ENCODE assay signal across 1 cellular context in the genomic region with DNA sequence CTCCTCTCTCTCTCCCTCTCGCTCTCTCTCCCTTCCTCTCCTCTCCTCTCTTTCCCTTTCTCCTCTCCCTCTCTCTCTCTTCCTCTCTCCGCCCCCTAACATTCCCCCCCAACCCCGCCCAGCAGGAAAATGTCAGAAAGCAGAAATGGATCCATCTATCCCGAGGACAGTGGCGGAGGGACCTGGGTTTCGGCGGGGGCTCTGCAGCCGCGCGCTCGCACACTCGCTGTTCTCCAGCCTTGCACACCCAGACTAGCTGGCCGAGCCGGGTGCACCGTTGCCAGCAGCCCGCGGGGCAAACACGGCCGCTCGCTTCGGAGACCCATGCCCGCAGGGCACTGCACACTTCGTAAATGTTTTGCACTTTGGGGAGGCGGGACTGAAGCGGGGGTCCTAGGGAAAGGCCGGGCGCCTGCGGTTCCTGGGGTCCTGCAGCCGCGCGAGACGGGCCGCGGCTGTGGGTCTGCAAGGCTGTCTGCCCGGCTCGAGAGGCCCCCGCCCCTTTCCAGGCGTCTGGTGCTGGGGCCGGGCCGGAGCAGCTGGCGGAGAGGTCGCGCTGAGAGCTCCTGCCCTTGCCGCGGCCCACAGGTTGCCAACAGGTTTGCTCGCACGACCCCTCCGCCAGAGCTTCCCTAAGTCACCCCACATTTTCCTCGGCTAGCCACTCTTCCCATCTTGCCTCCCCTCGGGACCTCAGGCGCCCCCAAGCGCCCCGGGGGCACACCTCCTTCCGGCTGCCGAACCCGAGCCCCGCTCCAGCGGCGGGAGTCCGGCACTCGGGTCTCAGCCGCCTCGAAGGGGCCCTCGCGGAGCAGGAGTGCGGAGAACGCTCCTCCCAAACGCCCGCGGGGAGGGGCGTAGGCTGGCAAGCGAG.
A peak's percentile ranks its signal among the peaks of the same experiment; 100 is the strongest.
TF ChIP-seq lines count a peak whose summit lies in the region.

No MANE protein-coding gene starts in this region.

TF ChIP-seq in HepG2, 621 proteins besides CTCF, POLR2A, EP300 and RAD21 (continued from another document and continues in another):
- TF ChIP-seq, protein P1, sequence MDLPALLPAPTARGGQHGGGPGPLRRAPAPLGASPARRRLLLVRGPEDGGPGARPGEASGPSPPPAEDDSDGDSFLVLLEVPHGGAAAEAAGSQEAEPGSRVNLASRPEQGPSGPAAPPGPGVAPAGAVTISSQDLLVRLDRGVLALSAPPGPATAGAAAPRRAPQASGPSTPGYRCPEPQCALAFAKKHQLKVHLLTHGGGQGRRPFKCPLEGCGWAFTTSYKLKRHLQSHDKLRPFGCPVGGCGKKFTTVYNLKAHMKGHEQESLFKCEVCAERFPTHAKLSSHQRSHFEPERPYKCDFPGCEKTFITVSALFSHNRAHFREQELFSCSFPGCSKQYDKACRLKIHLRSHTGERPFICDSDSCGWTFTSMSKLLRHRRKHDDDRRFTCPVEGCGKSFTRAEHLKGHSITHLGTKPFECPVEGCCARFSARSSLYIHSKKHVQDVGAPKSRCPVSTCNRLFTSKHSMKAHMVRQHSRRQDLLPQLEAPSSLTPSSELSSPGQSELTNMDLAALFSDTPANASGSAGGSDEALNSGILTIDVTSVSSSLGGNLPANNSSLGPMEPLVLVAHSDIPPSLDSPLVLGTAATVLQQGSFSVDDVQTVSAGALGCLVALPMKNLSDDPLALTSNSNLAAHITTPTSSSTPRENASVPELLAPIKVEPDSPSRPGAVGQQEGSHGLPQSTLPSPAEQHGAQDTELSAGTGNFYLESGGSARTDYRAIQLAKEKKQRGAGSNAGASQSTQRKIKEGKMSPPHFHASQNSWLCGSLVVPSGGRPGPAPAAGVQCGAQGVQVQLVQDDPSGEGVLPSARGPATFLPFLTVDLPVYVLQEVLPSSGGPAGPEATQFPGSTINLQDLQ (CRISPR knock-in tag; IDR thresholded peaks at IDR 0.05): no peak
- TF ChIP-seq XRCC5 (optimal IDR thresholded peaks at IDR 0.05; ENCODE audit: low read length): peak; percentile 40
- TF ChIP-seq, protein P2, sequence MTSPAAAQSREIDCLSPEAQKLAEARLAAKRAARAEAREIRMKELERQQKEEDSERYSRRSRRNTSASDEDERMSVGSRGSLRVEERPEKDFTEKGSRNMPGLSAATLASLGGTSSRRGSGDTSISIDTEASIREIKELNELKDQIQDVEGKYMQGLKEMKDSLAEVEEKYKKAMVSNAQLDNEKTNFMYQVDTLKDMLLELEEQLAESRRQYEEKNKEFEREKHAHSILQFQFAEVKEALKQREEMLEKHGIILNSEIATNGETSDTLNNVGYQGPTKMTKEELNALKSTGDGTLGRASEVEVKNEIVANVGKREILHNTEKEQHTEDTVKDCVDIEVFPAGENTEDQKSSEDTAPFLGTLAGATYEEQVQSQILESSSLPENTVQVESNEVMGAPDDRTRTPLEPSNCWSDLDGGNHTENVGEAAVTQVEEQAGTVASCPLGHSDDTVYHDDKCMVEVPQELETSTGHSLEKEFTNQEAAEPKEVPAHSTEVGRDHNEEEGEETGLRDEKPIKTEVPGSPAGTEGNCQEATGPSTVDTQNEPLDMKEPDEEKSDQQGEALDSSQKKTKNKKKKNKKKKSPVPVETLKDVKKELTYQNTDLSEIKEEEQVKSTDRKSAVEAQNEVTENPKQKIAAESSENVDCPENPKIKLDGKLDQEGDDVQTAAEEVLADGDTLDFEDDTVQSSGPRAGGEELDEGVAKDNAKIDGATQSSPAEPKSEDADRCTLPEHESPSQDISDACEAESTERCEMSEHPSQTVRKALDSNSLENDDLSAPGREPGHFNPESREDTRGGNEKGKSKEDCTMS (CRISPR knock-in tag; conservative IDR thresholded peaks at IDR 0.05): no peak
- TF ChIP-seq GZF1 (CRISPR knock-in tag; IDR thresholded peaks at IDR 0.05): no peak; the same call in 1 of the 2 replicates
- TF ChIP-seq HNRNPL (IDR thresholded peaks at IDR 0.05; ENCODE audit: low read depth, low read length): peak; percentile 83; the same call in 1 of the 2 replicates
- no peak for TF ChIP-seq ZNF574 (CRISPR knock-in tag; IDR thresholded peaks at IDR 0.05)
- no peak for TF ChIP-seq ZFAT (CRISPR knock-in tag; conservative IDR thresholded peaks at IDR 0.05)
- no peak for TF ChIP-seq RFX3 (CRISPR knock-in tag; IDR thresholded peaks at IDR 0.05)
- TF ChIP-seq ZNF83 (CRISPR knock-in tag; IDR thresholded peaks at IDR 0.05; ENCODE audit: borderline replicate concordance): no peak
- no peak for TF ChIP-seq ZNF335 (CRISPR knock-in tag; IDR thresholded peaks at IDR 0.05)
- TF ChIP-seq HNRNPUL1 (IDR thresholded peaks at IDR 0.05; ENCODE audit: low read depth, low read length): no peak
- TF ChIP-seq ZFP82 (CRISPR knock-in tag; IDR thresholded peaks at IDR 0.05; ENCODE audit: borderline replicate concordance): no peak
- TF ChIP-seq DMAP1 (CRISPR knock-in tag; IDR thresholded peaks at IDR 0.05): no peak
- TF ChIP-seq GABPB1 (CRISPR knock-in tag; IDR thresholded peaks at IDR 0.05): peak; percentile 54; the same call in 1 of the 2 replicates
- TF ChIP-seq NFIB (CRISPR knock-in tag; IDR thresholded peaks at IDR 0.05; ENCODE audit: borderline replicate concordance): no peak
- TF ChIP-seq HNRNPK (IDR thresholded peaks at IDR 0.05; ENCODE audit: low read depth, low read length, poor library complexity, severe bottlenecking): no peak
- TF ChIP-seq MATR3 (CRISPR knock-in tag; IDR thresholded peaks at IDR 0.05): no peak
- TF ChIP-seq, protein P3, sequence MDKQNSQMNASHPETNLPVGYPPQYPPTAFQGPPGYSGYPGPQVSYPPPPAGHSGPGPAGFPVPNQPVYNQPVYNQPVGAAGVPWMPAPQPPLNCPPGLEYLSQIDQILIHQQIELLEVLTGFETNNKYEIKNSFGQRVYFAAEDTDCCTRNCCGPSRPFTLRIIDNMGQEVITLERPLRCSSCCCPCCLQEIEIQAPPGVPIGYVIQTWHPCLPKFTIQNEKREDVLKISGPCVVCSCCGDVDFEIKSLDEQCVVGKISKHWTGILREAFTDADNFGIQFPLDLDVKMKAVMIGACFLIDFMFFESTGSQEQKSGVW (CRISPR knock-in tag; IDR thresholded peaks at IDR 0.05; ENCODE audit: borderline replicate concordance): no peak
- TF ChIP-seq HOXA5 (CRISPR knock-in tag; IDR thresholded peaks at IDR 0.05): no peak
- no peak for TF ChIP-seq SMAD1 (CRISPR knock-in tag; IDR thresholded peaks at IDR 0.05; ENCODE audit: borderline replicate concordance, low read depth)
- TF ChIP-seq NFE2L2 (IDR thresholded peaks at IDR 0.05; ENCODE audit: low read length): no peak
- no peak for TF ChIP-seq SMC3 (IDR thresholded peaks at IDR 0.05; ENCODE audit: low read length)
- no peak for TF ChIP-seq PPARG (CRISPR knock-in tag; conservative IDR thresholded peaks at IDR 0.05)
- no peak for TF ChIP-seq ZNF503 (CRISPR knock-in tag; IDR thresholded peaks at IDR 0.05)
- no peak for TF ChIP-seq ZNF354B (CRISPR knock-in tag; IDR thresholded peaks at IDR 0.05)
- TF ChIP-seq RBM22 (optimal IDR thresholded peaks at IDR 0.05; ENCODE audit: low read length): no peak
- no peak for TF ChIP-seq ZFP36 (IDR thresholded peaks at IDR 0.05; ENCODE audit: borderline replicate concordance, low read depth, low read length, partially characterized antibody)
- TF ChIP-seq SRY (CRISPR knock-in tag; IDR thresholded peaks at IDR 0.05): no peak
- no peak for TF ChIP-seq ZSCAN9 (CRISPR knock-in tag; IDR thresholded peaks at IDR 0.05; ENCODE audit: borderline replicate concordance)
- TF ChIP-seq HIVEP1 (CRISPR knock-in tag; IDR thresholded peaks at IDR 0.05): no peak
- TF ChIP-seq XBP1 (CRISPR knock-in tag; IDR thresholded peaks at IDR 0.05): no peak
- TF ChIP-seq ZNF138 (CRISPR knock-in tag; IDR thresholded peaks at IDR 0.05; ENCODE audit: low read depth): no peak
- TF ChIP-seq BCL6 (CRISPR knock-in tag; IDR thresholded peaks at IDR 0.05): peak; percentile 46; the same call in 1 of the 2 replicates
- no peak for TF ChIP-seq CREM (IDR thresholded peaks at IDR 0.05)
- TF ChIP-seq CREM (CRISPR knock-in tag; IDR thresholded peaks at IDR 0.05): no peak
- no peak for TF ChIP-seq ZBTB38 (CRISPR knock-in tag; IDR thresholded peaks at IDR 0.05)
- TF ChIP-seq NFE2 (CRISPR knock-in tag; IDR thresholded peaks at IDR 0.05): no peak
- TF ChIP-seq, protein P4, sequence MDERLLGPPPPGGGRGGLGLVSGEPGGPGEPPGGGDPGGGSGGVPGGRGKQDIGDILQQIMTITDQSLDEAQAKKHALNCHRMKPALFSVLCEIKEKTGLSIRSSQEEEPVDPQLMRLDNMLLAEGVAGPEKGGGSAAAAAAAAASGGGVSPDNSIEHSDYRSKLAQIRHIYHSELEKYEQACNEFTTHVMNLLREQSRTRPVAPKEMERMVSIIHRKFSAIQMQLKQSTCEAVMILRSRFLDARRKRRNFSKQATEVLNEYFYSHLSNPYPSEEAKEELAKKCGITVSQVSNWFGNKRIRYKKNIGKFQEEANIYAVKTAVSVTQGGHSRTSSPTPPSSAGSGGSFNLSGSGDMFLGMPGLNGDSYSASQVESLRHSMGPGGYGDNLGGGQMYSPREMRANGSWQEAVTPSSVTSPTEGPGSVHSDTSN (CRISPR knock-in tag; IDR thresholded peaks at IDR 0.05): no peak
- TF ChIP-seq THAP11 (CRISPR knock-in tag; IDR thresholded peaks at IDR 0.05): no peak
- no peak for TF ChIP-seq ZNF720 (CRISPR knock-in tag; IDR thresholded peaks at IDR 0.05)
- TF ChIP-seq, protein P5, sequence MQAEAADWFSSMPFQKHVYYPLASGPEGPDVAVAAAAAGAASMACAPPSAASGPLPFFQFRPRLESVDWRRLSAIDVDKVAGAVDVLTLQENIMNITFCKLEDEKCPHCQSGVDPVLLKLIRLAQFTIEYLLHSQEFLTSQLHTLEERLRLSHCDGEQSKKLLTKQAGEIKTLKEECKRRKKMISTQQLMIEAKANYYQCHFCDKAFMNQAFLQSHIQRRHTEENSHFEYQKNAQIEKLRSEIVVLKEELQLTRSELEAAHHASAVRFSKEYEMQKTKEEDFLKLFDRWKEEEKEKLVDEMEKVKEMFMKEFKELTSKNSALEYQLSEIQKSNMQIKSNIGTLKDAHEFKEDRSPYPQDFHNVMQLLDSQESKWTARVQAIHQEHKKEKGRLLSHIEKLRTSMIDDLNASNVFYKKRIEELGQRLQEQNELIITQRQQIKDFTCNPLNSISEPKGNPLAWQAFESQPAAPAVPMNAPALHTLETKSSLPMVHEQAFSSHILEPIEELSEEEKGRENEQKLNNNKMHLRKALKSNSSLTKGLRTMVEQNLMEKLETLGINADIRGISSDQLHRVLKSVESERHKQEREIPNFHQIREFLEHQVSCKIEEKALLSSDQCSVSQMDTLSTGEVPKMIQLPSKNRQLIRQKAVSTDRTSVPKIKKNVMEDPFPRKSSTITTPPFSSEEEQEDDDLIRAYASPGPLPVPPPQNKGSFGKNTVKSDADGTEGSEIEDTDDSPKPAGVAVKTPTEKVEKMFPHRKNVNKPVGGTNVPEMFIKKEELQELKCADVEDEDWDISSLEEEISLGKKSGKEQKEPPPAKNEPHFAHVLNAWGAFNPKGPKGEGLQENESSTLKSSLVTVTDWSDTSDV (CRISPR knock-in tag; IDR thresholded peaks at IDR 0.05): no peak
- no peak for TF ChIP-seq ZNF383 (CRISPR knock-in tag; IDR thresholded peaks at IDR 0.05; ENCODE audit: borderline replicate concordance)
- no peak for TF ChIP-seq THYN1 (CRISPR knock-in tag; IDR thresholded peaks at IDR 0.05; ENCODE audit: borderline replicate concordance, low read depth)
- no peak for TF ChIP-seq SATB2 (CRISPR knock-in tag; IDR thresholded peaks at IDR 0.05)
- TF ChIP-seq, protein P6, sequence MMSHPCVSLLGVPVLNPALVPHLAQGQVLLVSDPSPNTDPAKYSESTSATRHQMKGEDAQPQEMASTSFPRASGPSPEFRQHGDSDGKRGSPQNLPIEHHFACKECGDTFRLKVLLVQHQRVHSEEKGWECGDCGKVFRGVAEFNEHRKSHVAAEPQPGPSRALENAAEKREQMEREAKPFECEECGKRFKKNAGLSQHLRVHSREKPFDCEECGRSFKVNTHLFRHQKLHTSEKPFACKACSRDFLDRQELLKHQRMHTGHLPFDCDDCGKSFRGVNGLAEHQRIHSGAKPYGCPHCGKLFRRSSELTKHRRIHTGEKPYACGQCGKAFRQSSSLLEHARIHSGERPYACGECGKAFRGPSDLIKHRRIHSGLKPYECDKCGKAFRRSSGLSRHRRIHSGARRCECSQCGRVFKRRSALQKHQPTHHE (CRISPR knock-in tag; IDR thresholded peaks at IDR 0.05; ENCODE audit: borderline replicate concordance): no peak; the same call in 1 of the 2 replicates
- no peak; the same call in 1 of the 2 replicates for TF ChIP-seq ARHGAP35 (CRISPR knock-in tag; IDR thresholded peaks at IDR 0.05; ENCODE audit: borderline replicate concordance)
- no peak for TF ChIP-seq ZKSCAN5 (CRISPR knock-in tag; IDR thresholded peaks at IDR 0.05)
